Comparison of ENCODE assay signal across 21 cellular contexts in the genomic region with DNA sequence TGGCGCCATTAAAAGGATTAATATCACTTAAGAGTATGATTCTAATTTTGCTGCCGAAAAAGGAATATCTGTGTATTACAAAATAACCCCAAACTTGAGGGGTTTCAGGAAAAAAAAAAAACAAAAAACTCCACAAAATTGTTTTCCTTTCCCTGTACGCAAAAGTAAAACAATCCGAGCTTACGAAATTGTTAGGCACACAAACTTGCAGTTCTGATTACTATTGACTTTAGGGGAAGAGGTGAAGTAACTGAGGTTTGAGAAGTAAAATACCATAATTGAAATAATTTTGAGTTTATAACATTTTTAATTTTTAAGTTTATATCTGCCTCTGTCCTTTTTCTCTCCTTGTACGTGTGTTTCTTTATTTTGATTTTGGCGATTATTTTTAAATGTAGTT.
A peak's percentile ranks its signal among the peaks of the same experiment; 100 is the strongest.
DNase-seq lines count a peak whose midpoint lies in the region; ATAC-seq, FAIRE-seq and TF ChIP-seq lines count a peak whose summit lies in the region.
"Had no signal": no experiment of that assay in that cellular context is flagged by ENCODE, and none has a peak within 500 bp of the region (broad histone marks: within the 10 kb centered on the region; RNA-seq: fewer than 3 reads in every experiment).

No MANE protein-coding gene starts in this region.

- H3K27ac Mint-ChIP-seq in osteocyte (ENCODE audit: unreplicated experiment) = peak overlapping the region; percentile 60
- no peak overlapping the region for H3K27ac Mint-ChIP-seq in activated CD8-positive, alpha-beta T cell treated with anti-CD3 and anti-CD28 coated beads for 36 hours
- H3K27ac Mint-ChIP-seq: B cell; CD4-positive, CD25-positive, alpha-beta regulatory T cell; CD8-positive, alpha-beta T cell had no signal

- no peak for DNase-seq in HepG2 (ENCODE audit: low spot score)
- no peak for DNase-seq in osteocyte (ENCODE audit: extremely low spot score, unreplicated experiment)
- no peak for DNase-seq in activated CD8-positive, alpha-beta T cell treated with anti-CD3 and anti-CD28 coated beads for 36 hours
- no peak for DNase-seq in ureter (ENCODE audit: low spot score)
- DNase-seq: Caco-2; CD4-positive, CD25-positive, alpha-beta regulatory T cell; CD8-positive, alpha-beta T cell; DMS 273 treated with DMSO at 0.1 percent for 48 hours; DMS79; EL; GDM1; GM23248; H9 had no signal

- no peaks in the 10 kb centered on the region for H3K79me2 ChIP-seq in HepG2 (ENCODE audit: insufficient read depth, low read length)

- H3K9me3 ChIP-seq in liver (ENCODE audit: control insufficient read depth in 4 of 4, low read length in 3 of 4) (no peaks in the 10 kb centered on the region), HepG2 (ENCODE audit: low read length) (no peaks in the 10 kb centered on the region)
- H3K9me3 ChIP-seq: BLaER1, Caco-2 had no signal

- no peak for TF ChIP-seq POLR2A in HepG2 (IDR thresholded peaks at IDR 0.05; ENCODE audit: insufficient read depth in 1 of 2, low read depth in 2 of 2, low read length in 2 of 2)

- peaks cover 24% of the 10 kb centered on the region for H3K4me1 Mint-ChIP-seq in osteocyte (ENCODE audit: unreplicated experiment)
- H3K4me1 Mint-ChIP-seq in activated CD8-positive, alpha-beta T cell treated with anti-CD3 and anti-CD28 coated beads for 36 hours (ENCODE audit: low read depth) = peaks cover 11% of the 10 kb centered on the region
- H3K4me1 Mint-ChIP-seq: B cell had no signal

- TF ChIP-seq RAD21 in liver (IDR thresholded peaks at IDR 0.05) (no peak), HepG2 (CRISPR knock-in tag; IDR thresholded peaks at IDR 0.05) (no peak)

- ATAC-seq in HepG2 = no peak
- no peak for ATAC-seq in activated CD8-positive, alpha-beta T cell treated with anti-CD3 and anti-CD28 coated beads for 36 hours
- ATAC-seq: CD8-positive, alpha-beta T cell; GM12878; HCT116 had no signal

- BruUV-seq in HepG2 (replicated peaks; lab: Mats Ljungman, UMichigan) = no TSS peak

- TF ChIP-seq CTCF in liver (IDR thresholded peaks at IDR 0.05; ENCODE audit: low read depth, low read length, missing input control) = no peak
- no peak for TF ChIP-seq CTCF in HepG2 (CRISPR knock-in tag; IDR thresholded peaks at IDR 0.05)
- TF ChIP-seq CTCF in osteocyte (IDR thresholded peaks at IDR 0.05) = no peak
- no peak for TF ChIP-seq CTCF in activated CD8-positive, alpha-beta T cell treated with anti-CD3 and anti-CD28 coated beads for 36 hours (IDR thresholded peaks at IDR 0.05)

- no peak overlapping the region for H2AFZ ChIP-seq in HepG2 (ENCODE audit: low read length)
- H2AFZ ChIP-seq: GM23248 had no signal

- H3K4me2 ChIP-seq in HepG2 (ENCODE audit: low read depth, low read length) = no peak overlapping the region
- H3K4me2 ChIP-seq: BLaER1 had no signal

- in situ Hi-C loops in HepG2 (cut with HindIII; ENCODE audit: extremely low pct_ligation_motif_present, low pct_unique_long_range_greater_than_20kb) = no loop called here

- intact Hi-C loops in HepG2 (cut with micrococcal nuclease; ENCODE audit: unreplicated experiment) = no loop called here
- intact Hi-C loops in activated CD8-positive, alpha-beta T cell treated with anti-CD3 and anti-CD28 coated beads for 36 hours (cut with micrococcal nuclease) = no loop called here

- H3K27ac ChIP-seq in liver (ENCODE audit: low read depth in 1 of 2, low read length in 2 of 2) (no peak overlapping the region), HepG2 (ENCODE audit: extremely low read length, insufficient read depth, low read length) (no peak overlapping the region)
- H3K27ac ChIP-seq: 22Rv1, BLaER1, C4-2B, GM23248 had no signal

- no peak overlapping the region for H3K4me3 ChIP-seq in liver (ENCODE audit: low read depth in 1 of 3, low read length in 3 of 3)
- no peak overlapping the region for H3K4me3 ChIP-seq in HepG2 (replicated peaks in 1 of 3; ENCODE audit: insufficient read depth in 1 of 3, low read depth in 2 of 3, low read length in 3 of 3)
- H3K4me3 ChIP-seq: BLaER1, GM12878, GM23248 had no signal

- POLR2A ChIA-PET in HepG2 (lab: Yijun Ruan, JAX) = no interaction called here
- POLR2A ChIA-PET in activated CD8-positive, alpha-beta T cell treated with anti-CD3 and anti-CD28 coated beads for 36 hours (lab: Charles Lee) = no interaction called here

- no peak for FAIRE-seq in HepG2 (lab: Jason Lieb, UNC)
- peak; percentile 89 for FAIRE-seq in colon (lab: Jason Lieb, UNC)
- FAIRE-seq: GM12878 had no signal

- no peak overlapping the region for H3K9ac ChIP-seq in liver (ENCODE audit: low read depth in 1 of 2, low read length in 2 of 2)
- H3K9ac ChIP-seq in HepG2 (ENCODE audit: insufficient read depth, low read depth, low read length) = no peak overlapping the region
- H3K9ac ChIP-seq: BLaER1, GM23248 had no signal

- 40% methylated on average over 7 of the region's 7 CpGs for WGBS in liver
- 81% methylated on average over 7 of the region's 7 CpGs for WGBS in HepG2 (ENCODE audit: low lambda C conversion rate)

- TF ChIP-seq EP300 in HepG2 (IDR thresholded peaks at IDR 0.05; ENCODE audit: low read depth in 2 of 2, low read length in 2 of 2) (no peak), HepG2 (CRISPR knock-in tag; IDR thresholded peaks at IDR 0.05; ENCODE audit: borderline replicate concordance) (no peak)

- H3K4me3 Mint-ChIP-seq in osteocyte (ENCODE audit: unreplicated experiment) = no peak overlapping the region
- H3K4me3 Mint-ChIP-seq in activated CD8-positive, alpha-beta T cell treated with anti-CD3 and anti-CD28 coated beads for 36 hours = no peak overlapping the region
- H3K4me3 Mint-ChIP-seq: B cell; CD4-positive, CD25-positive, alpha-beta regulatory T cell; CD8-positive, alpha-beta T cell; H9 had no signal

- CTCF ChIA-PET in HepG2 (lab: Yijun Ruan, JAX; ENCODE audit: low intra/inter-chr PET ratio, low total read pairs) = no interaction called here
- CTCF ChIA-PET in activated CD8-positive, alpha-beta T cell treated with anti-CD3 and anti-CD28 coated beads for 36 hours (lab: Charles Lee) = no interaction called here

- peaks cover 3% of the 10 kb centered on the region for H3K9me3 Mint-ChIP-seq in osteocyte (ENCODE audit: unreplicated experiment)
- no peaks in the 10 kb centered on the region for H3K9me3 Mint-ChIP-seq in activated CD8-positive, alpha-beta T cell treated with anti-CD3 and anti-CD28 coated beads for 36 hours
- H3K9me3 Mint-ChIP-seq: CD4-positive, CD25-positive, alpha-beta regulatory T cell; CD8-positive, alpha-beta T cell had no signal

- peaks cover 19% of the 10 kb centered on the region for H3K36me3 Mint-ChIP-seq in osteocyte (ENCODE audit: unreplicated experiment)
- H3K36me3 Mint-ChIP-seq in activated CD8-positive, alpha-beta T cell treated with anti-CD3 and anti-CD28 coated beads for 36 hours (ENCODE audit: low read depth) = peaks cover 17% of the 10 kb centered on the region

- no peaks in the 10 kb centered on the region for H3K27me3 Mint-ChIP-seq in osteocyte (ENCODE audit: unreplicated experiment)
- H3K27me3 Mint-ChIP-seq in activated CD8-positive, alpha-beta T cell treated with anti-CD3 and anti-CD28 coated beads for 36 hours = no peaks in the 10 kb centered on the region
- H3K27me3 Mint-ChIP-seq: B cell; CD4-positive, CD25-positive, alpha-beta regulatory T cell had no signal

- H3K4me1 ChIP-seq in liver (ENCODE audit: control insufficient read depth in 4 of 4, insufficient read depth in 4 of 4, low read length in 3 of 4) (peaks cover 0 to 14% (median 8%) of the 10 kb centered on the region in 4 donors), HepG2 (ENCODE audit: insufficient read depth, low read length) (no peaks in the 10 kb centered on the region)
- H3K4me1 ChIP-seq: BLaER1, Caco-2 had no signal

- H3K36me3 ChIP-seq in liver (ENCODE audit: control insufficient read depth in 4 of 4, insufficient read depth in 3 of 4, low read depth in 1 of 4, low read length in 3 of 4) = peaks cover 0 to 40% (median 27%) of the 10 kb centered on the region in 4 donors
- peaks cover 2 to 45% of the 10 kb centered on the region in 2 experiments for H3K36me3 ChIP-seq in HepG2 (replicated peaks in 1 of 2; ENCODE audit: control insufficient read depth in 1 of 2, insufficient read depth in 2 of 2, low read length in 2 of 2)

- H3K27me3 ChIP-seq in liver (ENCODE audit: control insufficient read depth in 4 of 4, insufficient read depth in 4 of 4, low read length in 3 of 4) (no peaks in the 10 kb centered on the region), HepG2 (ENCODE audit: control insufficient read depth in 1 of 2, insufficient read depth in 2 of 2, low read length in 2 of 2) (no peaks in the 10 kb centered on the region)
- H3K27me3 ChIP-seq: BLaER1 had no signal

- no peaks in the 10 kb centered on the region for H4K20me1 ChIP-seq in HepG2 (ENCODE audit: insufficient read depth, low read length)

TF ChIP-seq in liver, 16 proteins besides CTCF, POLR2A, EP300 and RAD21 (continues in another document):
- TF ChIP-seq HNF4G (IDR thresholded peaks at IDR 0.05) (no peak), GABPA (IDR thresholded peaks at IDR 0.05 in 1 of 2, conservative IDR thresholded peaks at IDR 0.05 in 1 of 2) (no peak), YY1 (IDR thresholded peaks at IDR 0.05) (no peak), EGR1 (IDR thresholded peaks at IDR 0.05; ENCODE audit: low read depth in 2 of 2) (no peak), HNF4A (conservative IDR thresholded peaks at IDR 0.05) (peak in 1 of 2 donors; percentile 17), JUND (IDR thresholded peaks at IDR 0.05) (no peak)
- TF ChIP-seq, protein P1, sequence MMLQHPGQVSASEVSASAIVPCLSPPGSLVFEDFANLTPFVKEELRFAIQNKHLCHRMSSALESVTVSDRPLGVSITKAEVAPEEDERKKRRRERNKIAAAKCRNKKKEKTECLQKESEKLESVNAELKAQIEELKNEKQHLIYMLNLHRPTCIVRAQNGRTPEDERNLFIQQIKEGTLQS (IDR thresholded peaks at IDR 0.05) = no peak

TF ChIP-seq in HepG2, 621 proteins besides CTCF, POLR2A, EP300 and RAD21:
- TF ChIP-seq KDM2A (CRISPR knock-in tag; IDR thresholded peaks at IDR 0.05; ENCODE audit: borderline replicate concordance, low read depth) = no peak
- TF ChIP-seq STAT5B (CRISPR knock-in tag; IDR thresholded peaks at IDR 0.05) = no peak
- no peak for TF ChIP-seq RORA (CRISPR knock-in tag; IDR thresholded peaks at IDR 0.05)
